Comparison of ENCODE assay signal across 1 cellular context in the genomic region with DNA sequence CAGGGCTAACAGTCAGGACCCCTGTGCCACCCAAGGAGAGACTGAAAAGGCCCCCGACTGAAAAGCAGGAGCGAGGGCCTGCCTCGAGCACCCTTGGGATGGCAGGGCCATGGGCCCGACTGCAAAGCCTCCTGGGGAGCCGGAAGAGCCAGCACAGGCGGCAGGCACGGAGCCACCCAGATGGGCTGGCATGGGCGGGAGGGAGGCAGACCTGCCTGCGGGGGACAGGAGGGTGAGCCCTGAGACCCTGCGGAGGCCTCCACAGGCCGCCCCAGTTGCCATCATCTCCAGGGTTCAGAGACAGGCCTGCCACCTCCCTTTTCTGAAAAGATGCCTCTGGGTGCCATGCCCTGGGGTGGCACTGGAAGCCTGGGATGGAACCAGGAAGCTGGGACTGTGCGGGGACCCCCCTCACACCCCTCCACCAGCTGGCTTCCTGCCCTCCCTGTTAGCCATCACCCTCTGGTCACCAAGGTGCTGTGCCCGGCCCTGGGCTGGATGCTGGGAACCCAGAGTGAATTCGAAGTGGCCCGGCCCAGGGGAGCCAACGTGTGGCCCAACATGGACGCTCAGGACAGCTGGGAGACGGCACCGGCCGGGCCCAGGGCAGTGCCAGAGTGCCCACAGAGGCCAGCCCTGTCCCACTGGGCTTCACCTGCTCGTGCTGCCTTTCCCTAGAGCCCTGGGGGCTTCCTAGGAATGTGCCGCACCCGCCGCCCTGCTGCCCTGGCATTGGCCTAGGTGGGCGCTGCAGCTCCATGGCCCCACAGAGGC.
TF ChIP-seq lines count a peak whose summit lies in the region.

No MANE protein-coding gene starts in this region.

TF ChIP-seq in K562, 482 proteins besides CTCF, POLR2A, EP300 and RAD21:
- 0 out of 2 replicates have a peak, but pooled peaks have one; percentile 18 for TF ChIP-seq RBFOX2 (IDR thresholded peaks at IDR 0.05; ENCODE audit: low read depth, low read length)
- no peak for TF ChIP-seq CC2D1A (IDR thresholded peaks at IDR 0.05)
